ENCODE assay signal across 8 cellular contexts in genomic region chr14:32939254-32940065, GRCh38. TPM values are rescaled to one million over a fixed set of nuclear protein-coding genes. Genes with fewer than 3 reads are reported as not detected.
A peak's percentile ranks its signal among the peaks of the same experiment; 100 is the strongest.
DNase-seq lines count a peak whose midpoint lies in the region; ATAC-seq and TF ChIP-seq lines count a peak whose summit lies in the region.

No MANE protein-coding gene starts in this region.

- peaks cover 39% of the 10 kb centered on the region for H3K27me3 ChIP-seq in CD4-positive, alpha-beta memory T cell (ENCODE audit: insufficient read depth, low read length)
- H3K27me3 ChIP-seq in GM23248 (replicated peaks; ENCODE audit: insufficient read depth) (peaks cover 25% of the 10 kb centered on the region), body of pancreas (peaks cover 0 to 9% of the 10 kb centered on the region in 2 donors), iPS-15b (ENCODE audit: control insufficient read depth, insufficient read depth, low read length) (peaks cover 67% of the 10 kb centered on the region), rectal smooth muscle tissue (ENCODE audit: control insufficient read depth, insufficient read depth, low read length) (no peaks in the 10 kb centered on the region)

- TF ChIP-seq CTCF in body of pancreas (IDR thresholded peaks at IDR 0.05): no peak

- no peaks in the 10 kb centered on the region for H3K36me3 ChIP-seq in CD4-positive, alpha-beta memory T cell (ENCODE audit: insufficient read depth, low read length)
- H3K36me3 ChIP-seq in GM23248 (ENCODE audit: low read depth) (no peaks in the 10 kb centered on the region), body of pancreas (replicated peaks in 1 of 2; ENCODE audit: insufficient read depth in 1 of 2, low read depth in 2 of 2) (no peaks in the 10 kb centered on the region), iPS-15b (ENCODE audit: control insufficient read depth, insufficient read depth, low read length) (no peaks in the 10 kb centered on the region), rectal smooth muscle tissue (ENCODE audit: control insufficient read depth, insufficient read depth, low read length) (no peaks in the 10 kb centered on the region)

- POLR2A ChIA-PET in CD4-positive, alpha-beta memory T cell (lab: Charles Lee; ENCODE audit: partially characterized antibody): no interaction called here

- CTCF ChIA-PET in CD4-positive, alpha-beta memory T cell (lab: Charles Lee; ENCODE audit: partially characterized antibody): no interaction called here

- peaks cover 11% of the 10 kb centered on the region for H3K4me1 ChIP-seq in CD4-positive, alpha-beta memory T cell (ENCODE audit: insufficient read depth, low read length)
- H3K4me1 ChIP-seq in GM23248 (ENCODE audit: insufficient read depth): peaks cover 7% of the 10 kb centered on the region; the same call in 1 of the 2 replicates
- H3K4me1 ChIP-seq in body of pancreas: peaks cover 25% of the 10 kb centered on the region
- H3K4me1 ChIP-seq in iPS-15b (ENCODE audit: control insufficient read depth, insufficient read depth, low read length): peaks cover 15% of the 10 kb centered on the region
- peaks cover 10% of the 10 kb centered on the region for H3K4me1 ChIP-seq in rectal smooth muscle tissue (ENCODE audit: control insufficient read depth, insufficient read depth, low read length)

- H3K4me3 ChIP-seq in CD4-positive, alpha-beta memory T cell (ENCODE audit: low read length in 2 of 2): no peak overlapping the region
- peak overlapping the region; percentile 77 for H3K4me3 ChIP-seq in GM23248
- H3K4me3 ChIP-seq in body of pancreas: peak overlapping the region; percentile 2 to 44
- H3K4me3 ChIP-seq in iPS-15b (ENCODE audit: low read depth, low read length): peak overlapping the region; percentile 45
- peak overlapping the region; percentile 59 for H3K4me3 ChIP-seq in rectal smooth muscle tissue (ENCODE audit: low read length)

- H3K4me3 Mint-ChIP-seq in CD4-positive, alpha-beta memory T cell: peak overlapping the region; percentile 83 to 91 (median 88)

- H3K9ac ChIP-seq in GM23248: peak overlapping the region; percentile 77
- H3K9ac ChIP-seq in iPS-15b (ENCODE audit: low read depth, low read length): no peak overlapping the region
- H3K9ac ChIP-seq in rectal smooth muscle tissue (ENCODE audit: low read length): peak overlapping the region; percentile 40

- intact Hi-C loops in CD4-positive, alpha-beta memory T cell (cut with micrococcal nuclease): no loop called here
- intact Hi-C loops in body of pancreas (cut with DNase I): no loop called here

- H3K27ac Mint-ChIP-seq in CD4-positive, alpha-beta memory T cell: peak overlapping the region in 1 of 7 donors; percentile 17

- peak; percentile 86 for ATAC-seq in body of pancreas
- no peak for ATAC-seq in GM21381 (IDR thresholded peaks at IDR 0.05; ENCODE audit: unreplicated experiment)

- H2AFZ ChIP-seq in GM23248: peak overlapping the region; percentile 88

- H3K36me3 Mint-ChIP-seq in CD4-positive, alpha-beta memory T cell: peaks cover 1 to 3% of the 10 kb centered on the region in 2 donors

- H3K27ac ChIP-seq in CD4-positive, alpha-beta memory T cell (ENCODE audit: low read depth, low read length): no peak overlapping the region
- peak overlapping the region; percentile 58 for H3K27ac ChIP-seq in GM23248
- H3K27ac ChIP-seq in body of pancreas: peak overlapping the region in 3 of 4 donors; percentile 70 to 84 (median 72)
- peak overlapping the region; percentile 90 for H3K27ac ChIP-seq in rectal smooth muscle tissue (ENCODE audit: low read depth, low read length)

- in situ Hi-C loops in GM23248 (cut with MboI): no loop called here

- peak in 2 of 3 donors; percentile 57 to 58 for TF ChIP-seq POLR2A in body of pancreas (IDR thresholded peaks at IDR 0.05)

- no peaks in the 10 kb centered on the region for H4K20me1 ChIP-seq in GM23248 (ENCODE audit: insufficient read depth)

- H3K9me3 ChIP-seq in CD4-positive, alpha-beta memory T cell (ENCODE audit: control insufficient read depth in 1 of 2, low read length in 2 of 2): no peaks in the 10 kb centered on the region
- H3K9me3 ChIP-seq in GM23248 (ENCODE audit: low read depth): no peaks in the 10 kb centered on the region
- H3K9me3 ChIP-seq in body of pancreas: no peaks in the 10 kb centered on the region
- H3K9me3 ChIP-seq in iPS-15b (ENCODE audit: control insufficient read depth, insufficient read depth, low read length): no peaks in the 10 kb centered on the region

- no peak for DNase-seq in CD4-positive, alpha-beta memory T cell
- DNase-seq in GM23248 (peak; percentile 86), NCI-H526 treated with DMSO at 0.1 percent for 48 hours (lab: John Stamatoyannopoulos, UW) (peak; percentile 20), body of pancreas (peak; percentile 79 to 87 (median 84)), RKO (ENCODE audit: low spot score) (no peak)

- H3K4me2 ChIP-seq in GM23248 (ENCODE audit: unreplicated experiment): peak overlapping the region; percentile 75

- peaks cover 0 to 2% (median 0%) of the 10 kb centered on the region in 8 donors for H3K9me3 Mint-ChIP-seq in CD4-positive, alpha-beta memory T cell

- 1 to 2% methylated on average over 43 to 79 of the region's 80 CpGs for WGBS in GM23248 (ENCODE audit: low coverage in 1 of 2, low lambda C conversion rate in 2 of 2, missing lambda C conversion rate in 2 of 2), 2 experiments
- whole genome bisulfite sequencing in body of pancreas, 2 donors: 0% methylated on average over 28 to 50 of the region's 80 CpGs

- peaks cover 4% of the 10 kb centered on the region for H3F3A ChIP-seq in GM23248 (ENCODE audit: insufficient read depth)

- H3K27me3 Mint-ChIP-seq in CD4-positive, alpha-beta memory T cell: peaks cover 39% of the 10 kb centered on the region in 2 donors

- no peaks in the 10 kb centered on the region for H3K79me2 ChIP-seq in GM23248 (ENCODE audit: insufficient read depth)

- H3K9me2 ChIP-seq in GM23248 (ENCODE audit: insufficient read depth): no peaks in the 10 kb centered on the region

- peaks cover 5 to 27% (median 15%) of the 10 kb centered on the region in 4 donors for H3K4me1 Mint-ChIP-seq in CD4-positive, alpha-beta memory T cell

RNA-seq across cellular contexts. Expression of gene NPAS3, which starts 0.8 kb away (rescaled TPM):
- not detected for total RNA-seq in CD4-positive, alpha-beta memory T cell
- not detected for polyA plus RNA-seq in CD4-positive, alpha-beta memory T cell
- 0.65 TPM in 1 of 2 replicates, not detected in the other for total RNA-seq in GM23248 (2014; rRNA removed; shearing (Covaris generic))
- polyA plus RNA-seq in GM23248 (2016; fragmentation: Nextera tagmentation; extraction: Ambion mirVana): not detected in 2 replicates
- under 1 TPM; 0.33 to 0.78 TPM for total RNA-seq in body of pancreas

Comparison
In these comparisons a context has a peak if more than half of its experiments do, and no peak if none do; other contexts are left out.
1. DNase-seq: peak in GM23248 (single experiment), NCI-H526 treated with DMSO at 0.1 percent for 48 hours (single experiment) and body of pancreas (4 of 4); none in CD4-positive, alpha-beta memory T cell (0 of 5) and RKO (single experiment).
2. H3K4me3 ChIP-seq: peak in GM23248 (single experiment), body of pancreas (2 of 2), iPS-15b (single experiment) and rectal smooth muscle tissue (single experiment); none in CD4-positive, alpha-beta memory T cell (0 of 2).